In genomic region chr2:43220982-43221659, GRCh38 we compare ENCODE assay signal across 8 cellular contexts. TPM values are rescaled to one million over a fixed set of nuclear protein-coding genes. Genes with fewer than 3 reads are reported as not detected.
DNase-seq lines count a peak whose midpoint lies in the region; ATAC-seq and TF ChIP-seq lines count a peak whose summit lies in the region.

No MANE protein-coding gene starts in this region.

- no peak overlapping the region for H3K9ac ChIP-seq in neural progenitor cell

- H3K4me3 ChIP-seq in neural progenitor cell (peak overlapping the region; percentile 83), WERI-Rb-1 (ENCODE audit: low read depth, low read length) (no peak overlapping the region)

- H3K9me3 ChIP-seq in neural progenitor cell (ENCODE audit: low read depth): no peaks in the 10 kb centered on the region
- no peaks in the 10 kb centered on the region for H3K9me3 ChIP-seq in WERI-Rb-1 (ENCODE audit: severe bottlenecking)

- DNase-seq in ELF-1 (ENCODE audit: low read depth, low spot score): peak; percentile 95
- DNase-seq in NCI-H1694 (lab: John Stamatoyannopoulos, UW): peak; percentile 97
- peak; percentile 26 for DNase-seq in activated T-cell treated with anti-CD3 and anti-CD28 coated beads, Interleukin-2, amount 50 U/mL, for 4 hours
- DNase-seq in fibroblast of peridontal ligament (ENCODE audit: extremely low read depth): peak; percentile 94
- peak; percentile 83 for DNase-seq in neural progenitor cell (ENCODE audit: low spot score)
- no peak for DNase-seq in WERI-Rb-1
- DNase-seq in DMS53 (lab: John Stamatoyannopoulos, UW): no peak

- H3K27ac ChIP-seq in neural progenitor cell (peak overlapping the region; percentile 92), WERI-Rb-1 (no peak overlapping the region; the same call in 1 of the 2 replicates)

- H3K4me2 ChIP-seq in neural progenitor cell: peak overlapping the region; percentile 87

- H3K79me2 ChIP-seq in neural progenitor cell (ENCODE audit: low read depth): peaks cover 46% of the 10 kb centered on the region

- H3K4me1 ChIP-seq in neural progenitor cell: peaks cover 64% of the 10 kb centered on the region

- H3K27me3 ChIP-seq in neural progenitor cell (no peaks in the 10 kb centered on the region), WERI-Rb-1 (ENCODE audit: insufficient read depth, low read depth, severe bottlenecking) (no peaks in the 10 kb centered on the region)

- H4K20me1 ChIP-seq in neural progenitor cell (ENCODE audit: low read depth): peaks cover 49% of the 10 kb centered on the region

- peaks cover 88% of the 10 kb centered on the region for H3F3A ChIP-seq in neural progenitor cell (ENCODE audit: low read depth)

- H3K27me3 Mint-ChIP-seq in activated T-cell treated with anti-CD3 and anti-CD28 coated beads, Interleukin-2, amount 50 U/mL, for 4 hours (ENCODE audit: low read depth): no peaks in the 10 kb centered on the region
- peaks cover 4% of the 10 kb centered on the region for H3K27me3 Mint-ChIP-seq in neural progenitor cell (ENCODE audit: insufficient read depth, low read depth)

- no peak overlapping the region for H2AFZ ChIP-seq in neural progenitor cell (replicated peaks)

- H3K9me3 Mint-ChIP-seq in activated T-cell treated with anti-CD3 and anti-CD28 coated beads, Interleukin-2, amount 50 U/mL, for 4 hours: no peaks in the 10 kb centered on the region
- H3K9me3 Mint-ChIP-seq in neural progenitor cell: no peaks in the 10 kb centered on the region

- H3K27ac Mint-ChIP-seq in neural progenitor cell: peak overlapping the region; percentile 94

- H3K36me3 ChIP-seq in neural progenitor cell (no peaks in the 10 kb centered on the region), WERI-Rb-1 (peaks cover 30% of the 10 kb centered on the region)

- peak overlapping the region; percentile 91 for H3K4me3 Mint-ChIP-seq in activated T-cell treated with anti-CD3 and anti-CD28 coated beads, Interleukin-2, amount 50 U/mL, for 4 hours
- peak overlapping the region; percentile 84 for H3K4me3 Mint-ChIP-seq in neural progenitor cell

- peaks cover 11% of the 10 kb centered on the region for H3K36me3 Mint-ChIP-seq in activated T-cell treated with anti-CD3 and anti-CD28 coated beads, Interleukin-2, amount 50 U/mL, for 4 hours (ENCODE audit: insufficient read depth)
- H3K36me3 Mint-ChIP-seq in neural progenitor cell: peaks cover 8% of the 10 kb centered on the region

- TF ChIP-seq CTCF in neural progenitor cell (IDR thresholded peaks at IDR 0.05) (no peak), WERI-Rb-1 (IDR thresholded peaks at IDR 0.05; ENCODE audit: low read depth, low read length) (no peak)

- no peak for ATAC-seq in activated T-cell treated with anti-CD3 and anti-CD28 coated beads, Interleukin-2, amount 50 U/mL, for 4 hours
- no peak for ATAC-seq in GM18498 (IDR thresholded peaks at IDR 0.05; ENCODE audit: unreplicated experiment)

- H3K4me1 Mint-ChIP-seq in activated T-cell treated with anti-CD3 and anti-CD28 coated beads, Interleukin-2, amount 50 U/mL, for 4 hours (ENCODE audit: low read depth): peaks cover 57% of the 10 kb centered on the region
- peaks cover 65% of the 10 kb centered on the region for H3K4me1 Mint-ChIP-seq in neural progenitor cell

RNA-seq across cellular contexts. Expression of gene ZFP36L2, which starts 5.3 kb away (rescaled TPM):
- 10 to 100 TPM; 67.7 to 81.4 (median 75.5) TPM for total RNA-seq in activated T-cell treated with anti-CD3 and anti-CD28 coated beads, Interleukin-2, amount 50 U/mL, for 4 hours
- total RNA-seq in neural progenitor cell (ENCODE audit: low replicate concordance): 13.8 and 15.1 TPM in 2 replicates

Comparison
In these comparisons a context has a peak if more than half of its experiments do, and no peak if none do; other contexts are left out.
1. DNase-seq: peak in ELF-1 (single experiment), NCI-H1694 (single experiment), activated T-cell treated with anti-CD3 and anti-CD28 coated beads, Interleukin-2, amount 50 U/mL, for 4 hours (single experiment), fibroblast of peridontal ligament (single experiment) and neural progenitor cell (single experiment); none in WERI-Rb-1 (single experiment) and DMS53 (single experiment).